Comparison of ENCODE assay signal across 26 cellular contexts in genomic region chr10:124433461-124433860, GRCh38. TPM values are rescaled to one million over a fixed set of nuclear protein-coding genes. Genes with fewer than 3 reads are reported as not detected.
"Had no signal": no experiment of that assay in that cellular context is flagged by ENCODE, and none has a peak within 500 bp of the region (broad histone marks: within the 10 kb centered on the region; RNA-seq: fewer than 3 reads in every experiment).

No MANE protein-coding gene starts in this region.

- H3K4me3 ChIP-seq: stomach, suprapubic skin, testis, thoracic aorta, thyroid gland, tibial artery, tibial nerve, transverse colon, upper lobe of left lung, upper lobe of right lung, uterus, vagina had no signal

- H3K36me3 ChIP-seq: stomach, suprapubic skin, thoracic aorta, thyroid gland, tibial artery, tibial nerve, transverse colon, upper lobe of left lung, upper lobe of right lung, uterus, vagina had no signal

- DNase-seq: stimulated activated CD4-positive, alpha-beta T cell treated with anti-CD3 and anti-CD28 coated beads, Interleukin-2, amount 100 ng/mL, for 48 hours; stimulated activated CD4-positive, alpha-beta T cell treated with anti-CD3 and anti-CD28 coated beads, Interleukin-4, amount 100 ng/mL, for 1 hour; stimulated activated CD4-positive, alpha-beta T cell treated with anti-CD3 and anti-CD28 coated beads, Interleukin-4, amount 100 ng/mL, for 24 hours; stimulated activated CD4-positive, alpha-beta T cell treated with anti-CD3 and anti-CD28 coated beads, Interleukin-4, amount 100 ng/mL, for 4 hours; stimulated activated CD8-positive, alpha-beta memory T cell treated with anti-CD3 and anti-CD28 coated beads, Interleukin-4, amount 100 ng/mL, for 48 hours; stimulated activated naive B cell treated with anti-CD40 and anti-IgM and Interleukin-4, amounts not matched to agents 10 μg/mL and 1 μg/mL and 100 μg/mL, for 72 hours; stimulated activated naive CD4-positive, alpha-beta T cell; stimulated activated naive CD4-positive, alpha-beta T cell treated with Interleukin-2 at 50 U/mL for 16 hours; stimulated activated naive CD8-positive, alpha-beta T cell treated with anti-CD3 and anti-CD28 coated beads, Interleukin-15, amount 100 ng/mL, for 72 hours; stimulated activated naive CD8-positive, alpha-beta T cell treated with anti-CD3 and anti-CD28 coated beads, Interleukin-15, Interleukin-2, amounts not matched to agents 100 U/mL and 50 U/mL, for 24 hours; stomach; substantia nigra; testis; thyroid gland; transverse colon; upper lobe of left lung; upper lobe of right lung; uterus had no signal

- H3K9me3 ChIP-seq: stomach, suprapubic skin, testis, thoracic aorta, thyroid gland, tibial artery, tibial nerve, transverse colon, upper lobe of left lung, upper lobe of right lung, uterus, vagina had no signal

- H3K27me3 ChIP-seq: stomach, suprapubic skin, testis, thyroid gland, upper lobe of left lung, uterus, vagina had no signal

- H3K4me1 ChIP-seq: stomach, suprapubic skin, testis, thyroid gland, tibial artery, tibial nerve, upper lobe of left lung, upper lobe of right lung, uterus had no signal

- H3K27ac ChIP-seq: stomach, suprapubic skin, testis, thoracic aorta, thyroid gland, tibial artery, tibial nerve, transverse colon, upper lobe of left lung, upper lobe of right lung, uterus, vagina had no signal

RNA-seq across cellular contexts. Expression of gene NKX1-2, which starts 16.4 kb away (rescaled TPM):
- total RNA-seq: stomach, subcutaneous adipose tissue, thoracic aorta, thyroid gland, tibial nerve, transverse colon, upper lobe of right lung, ureter, urinary bladder, uterus had no signal
- polyA plus RNA-seq: urinary bladder had no signal
